In the genomic region with DNA sequence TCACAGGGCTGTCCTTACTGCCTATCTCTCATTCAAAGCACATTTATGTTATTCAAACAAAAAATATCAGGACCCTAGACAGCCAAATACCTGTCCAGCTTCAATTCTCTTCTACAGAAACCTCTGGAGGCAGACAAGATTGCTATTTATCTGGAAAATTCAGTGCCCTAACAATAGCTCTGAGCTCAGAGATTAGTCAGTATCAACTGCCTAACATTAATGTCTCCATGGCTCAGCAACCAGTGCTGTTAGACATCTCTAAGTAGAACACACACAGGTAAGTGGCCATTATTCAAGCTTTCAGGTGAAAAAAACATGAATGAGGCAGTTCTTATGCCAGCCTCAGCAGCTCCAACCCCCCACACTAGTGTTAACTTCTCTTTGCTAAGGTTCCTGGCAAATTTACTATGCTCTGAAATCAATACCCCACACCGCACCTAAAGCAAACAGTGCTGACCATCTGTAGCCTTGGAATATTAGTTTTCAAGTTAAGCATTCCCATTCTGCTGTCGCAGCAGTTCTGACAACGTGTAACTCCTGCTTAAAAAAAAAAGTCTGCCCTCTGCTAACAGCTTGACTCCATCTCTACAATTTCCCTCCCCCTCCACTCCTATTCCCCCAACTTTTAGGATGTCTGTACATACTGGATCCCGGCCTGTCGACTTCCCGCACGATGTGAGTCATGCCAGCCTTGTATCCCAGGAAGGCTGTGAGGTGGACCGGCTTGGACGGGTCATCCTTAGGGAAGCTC, we compare ENCODE assay signal across 8 cellular contexts. TPM values are rescaled to one million over a fixed set of nuclear protein-coding genes. Genes with fewer than 3 reads are reported as not detected.
A peak's percentile ranks its signal among the peaks of the same experiment; 100 is the strongest.
DNase-seq lines count a peak whose midpoint lies in the region; ATAC-seq and TF ChIP-seq lines count a peak whose summit lies in the region.

No MANE protein-coding gene starts in this region.

- peak overlapping the region; percentile 100 for H3K4me3 Mint-ChIP-seq in progenitor cell of endocrine pancreas (ENCODE audit: low read depth)

- H3K4me3 ChIP-seq in Peyer's patch: peak overlapping the region; percentile 68 to 77 (median 71)

- TF ChIP-seq CTCF in Peyer's patch (IDR thresholded peaks at IDR 0.05): no peak
- no peak for TF ChIP-seq CTCF in progenitor cell of endocrine pancreas (IDR thresholded peaks at IDR 0.05; ENCODE audit: unreplicated experiment)

- H3K4me1 Mint-ChIP-seq in progenitor cell of endocrine pancreas (ENCODE audit: low read depth): peaks cover 40% of the 10 kb centered on the region

- H3K27ac Mint-ChIP-seq in progenitor cell of endocrine pancreas: peak overlapping the region; percentile 100

- H3K9me3 Mint-ChIP-seq in progenitor cell of endocrine pancreas (ENCODE audit: low read depth): no peaks in the 10 kb centered on the region

- H3K9me3 ChIP-seq in ES-I3 (ENCODE audit: control insufficient read depth, insufficient read depth, low read length) (no peaks in the 10 kb centered on the region), Peyer's patch (no peaks in the 10 kb centered on the region)

- H3K4me1 ChIP-seq in ES-I3 (ENCODE audit: insufficient read depth, low read length) (peaks cover 17% of the 10 kb centered on the region; the same call in 1 of the 2 replicates), Peyer's patch (peaks cover 5 to 37% (median 25%) of the 10 kb centered on the region in 4 donors)

- H3K27me3 Mint-ChIP-seq in progenitor cell of endocrine pancreas: no peaks in the 10 kb centered on the region

- no peak for ATAC-seq in HG02870 (IDR thresholded peaks at IDR 0.05; ENCODE audit: unreplicated experiment)
- no peak for ATAC-seq in HG02763 (IDR thresholded peaks at IDR 0.05; ENCODE audit: unreplicated experiment)

- peak in 1 of 3 donors; percentile 48 for DNase-seq in Peyer's patch
- DNase-seq in erythroblast (lab: John Stamatoyannopoulos, UW): peak; percentile 50 to 59
- DNase-seq in progenitor cell of endocrine pancreas (ENCODE audit: low spot score, unreplicated experiment): no peak
- DNase-seq in GF-D8 (lab: John Stamatoyannopoulos, UW): no peak
- DNase-seq in NCI-H1092 (lab: John Stamatoyannopoulos, UW): no peak

- H3K9ac ChIP-seq in ES-I3 (ENCODE audit: low read depth, low read length): peak overlapping the region; percentile 96

- H3K36me3 ChIP-seq in ES-I3 (ENCODE audit: insufficient read depth, low read length) (peaks cover 55% of the 10 kb centered on the region), Peyer's patch (peaks cover 0 to 50% (median 5%) of the 10 kb centered on the region in 3 donors)

- TF ChIP-seq POLR2A in Peyer's patch (IDR thresholded peaks at IDR 0.05) (no peak), erythroblast (IDR thresholded peaks at IDR 0.05; ENCODE audit: low read length) (no peak)

- peak overlapping the region; percentile 89 to 99 (median 94) for H3K27ac ChIP-seq in Peyer's patch

- no peaks in the 10 kb centered on the region for H3K27me3 ChIP-seq in Peyer's patch

- H3K36me3 Mint-ChIP-seq in progenitor cell of endocrine pancreas (ENCODE audit: insufficient read depth): peaks cover 43% of the 10 kb centered on the region

RNA-seq across cellular contexts. Expression of a gene that starts 1.5 kb away (rescaled TPM):
- 1,000 to 10,000 TPM in 3 of 4 donors, 100 to 1,000 TPM in 1; 736 to 1,914 (median 1,266) TPM for total RNA-seq in Peyer's patch
- 2,433 and 2,506 TPM in 2 replicates for total RNA-seq in progenitor cell of endocrine pancreas

RNA-seq across cellular contexts. Expression of a gene that starts 31.9 kb away (rescaled TPM):
- total RNA-seq in Peyer's patch (10 to 100 TPM in 1 of 4 donors, 1 to 10 TPM in 2, under 1 TPM in 1; 0.35 to 22.3 (median 2.5) TPM), progenitor cell of endocrine pancreas (36.8 and 38.0 TPM in 2 replicates)

Comparison
In these comparisons a context has a peak if more than half of its experiments do, and no peak if none do; other contexts are left out.
1. DNase-seq: peak in erythroblast (2 of 2); none in progenitor cell of endocrine pancreas (single experiment), GF-D8 (single experiment) and NCI-H1092 (single experiment).